ENCODE assay signal across 9 cellular contexts in genomic region chr1:33338495-33339211, GRCh38. TPM values are rescaled to one million over a fixed set of nuclear protein-coding genes. Genes with fewer than 3 reads are reported as not detected.
DNase-seq lines count a peak whose midpoint lies in the region; ATAC-seq, FAIRE-seq and TF ChIP-seq lines count a peak whose summit lies in the region.
"Had no signal": no experiment of that assay in that cellular context is flagged by ENCODE, and none has a peak within 500 bp of the region (broad histone marks: within the 10 kb centered on the region; RNA-seq: fewer than 3 reads in every experiment).

No MANE protein-coding gene starts in this region.

- 63% methylated on average over 13 of the region's 13 CpGs; no CpG with 5 or more reads in 1 of the 2 experiments for WGBS in H1 (ENCODE audit: extremely low coverage in 1 of 2, insufficient coverage in 1 of 2, insufficient read length in 1 of 2, insufficient replicate concordance in 2 of 2, low coverage in 1 of 2, low lambda C conversion rate in 2 of 2, missing lambda C conversion rate in 1 of 2), 2 experiments

- no peak overlapping the region for H2BK120ac ChIP-seq in H1 (replicated peaks; ENCODE audit: low read depth, low read length)

- DNase-seq in NCI-H82 treated with DMSO at 0.1 percent for 48 hours (lab: John Stamatoyannopoulos, UW; ENCODE audit: unreplicated experiment) (peak; percentile 81), H1 (ENCODE audit: low read depth in 1 of 2, low spot score in 2 of 2) (no peak), mucosa of gallbladder (ENCODE audit: low spot score) (peak; percentile 50), NCI-H1694 (lab: John Stamatoyannopoulos, UW) (no peak), RKO (ENCODE audit: low spot score) (no peak)
- DNase-seq in activated CD4-positive, alpha-beta T cell treated with anti-CD3 and anti-CD28 coated beads for 36 hours = no peak
- no peak for DNase-seq in stimulated activated CD4-positive, alpha-beta T cell treated with anti-CD3 and anti-CD28 coated beads, Interleukin-4, amount 100 ng/mL, for 4 hours

- TF ChIP-seq CTCF in H1 (IDR thresholded peaks at IDR 0.05; ENCODE audit: control extremely low read depth in 1 of 3, insufficient read depth in 1 of 3, low read depth in 1 of 3, low read length in 3 of 3) = no peak

- H3K79me1 ChIP-seq in H1 (ENCODE audit: low read depth, low read length) = no peaks in the 10 kb centered on the region

- no peak overlapping the region for H2AK5ac ChIP-seq in H1 (ENCODE audit: low read depth, low read length)

- H2BK20ac ChIP-seq in H1 (ENCODE audit: low read length) = 0 out of 2 replicates have a peak overlapping the region, but pooled peaks have one; percentile 52

- H3K27ac Mint-ChIP-seq in activated CD4-positive, alpha-beta T cell treated with anti-CD3 and anti-CD28 coated beads for 36 hours = no peak overlapping the region
- H3K27ac Mint-ChIP-seq: T-helper 1 cell treated with Interleukin-12 subunit alpha and Interleukin-12 subunit beta and Interleukin-4 antibody, amounts not matched to agents 30 μg/mL and 1 μg/mL, for 36 hours had no signal

- H2AFZ ChIP-seq in ACC112 (ENCODE audit: low read length, unreplicated experiment) (no peak overlapping the region), H1 (ENCODE audit: low read length) (no peak overlapping the region)

- ATAC-seq in activated CD4-positive, alpha-beta T cell treated with anti-CD3 and anti-CD28 coated beads for 36 hours = no peak

- H4K8ac ChIP-seq in H1 (ENCODE audit: extremely low read depth, insufficient read depth, low read length) = no peak overlapping the region

- peak overlapping the region; percentile 62 for H3K4me3 ChIP-seq in ACC112 (ENCODE audit: low read depth, low read length)
- peak overlapping the region in 2 of 4 experiments; percentile 8 to 18; a peak in 4 of 8 replicates for H3K4me3 ChIP-seq in H1 (ENCODE audit: extremely low read depth in 1 of 4, insufficient read depth in 2 of 4, low read depth in 3 of 4, low read length in 4 of 4)

- CTCF ChIA-PET in H1 (lab: Charles Lee; ENCODE audit: partially characterized antibody) = interaction anchor here (0.6 to 4.4 kb wide), 23 partner anchors 8 to 212 kb away, joined by 3 to 37 read pairs (median 5); partner anchors contain the start of gene A3GALT2
- CTCF ChIA-PET in activated CD4-positive, alpha-beta T cell treated with anti-CD3 and anti-CD28 coated beads for 36 hours (lab: Charles Lee) = interaction anchor here (0.7 to 1.3 kb wide), 5 partner anchors 10 to 90 kb away, joined by 3 read pairs; no protein-coding TSS in a partner anchor

- no peak overlapping the region for H3K56ac ChIP-seq in H1 (replicated peaks; ENCODE audit: insufficient read length, low read depth, low read length)

- H2BK15ac ChIP-seq in H1 (ENCODE audit: low read length) = 0 out of 2 replicates have a peak overlapping the region, but pooled peaks have one; percentile 67

- peak overlapping the region; percentile 26 to 61; a peak in 3 of 4 replicates for H3K4me2 ChIP-seq in H1 (ENCODE audit: insufficient read depth in 1 of 2, low read depth in 2 of 2, low read length in 2 of 2)

- POLR2A ChIA-PET in H1 (lab: Charles Lee; ENCODE audit: partially characterized antibody) = interaction anchor here (1.0 to 2.7 kb wide), 8 partner anchors 9 to 27 kb away, joined by 3 to 10 read pairs (median 4); no protein-coding TSS in a partner anchor
- POLR2A ChIA-PET in activated CD4-positive, alpha-beta T cell treated with anti-CD3 and anti-CD28 coated beads for 36 hours (lab: Charles Lee) = no interaction called here

- no peak for FAIRE-seq in H1 (lab: Jason Lieb, UNC)

- H3K9ac ChIP-seq in H1 (replicated peaks in 1 of 4; ENCODE audit: extremely low read depth in 1 of 4, low read depth in 3 of 4, low read length in 3 of 4) = no peak overlapping the region; a peak in 1 of 7 replicates

- TF ChIP-seq POLR2A in H1 (IDR thresholded peaks at IDR 0.05; ENCODE audit: control extremely low read depth in 1 of 2, low read depth in 2 of 2, low read length in 2 of 2) = no peak

- no peak for TF ChIP-seq RAD21 in H1 (IDR thresholded peaks at IDR 0.05 in 1 of 2, conservative IDR thresholded peaks at IDR 0.05 in 1 of 2; ENCODE audit: low read depth in 2 of 2, low read length in 2 of 2)

- H3K4me1 ChIP-seq in ACC112 (ENCODE audit: control insufficient read depth, insufficient read depth, low read length, unreplicated experiment) (peaks cover 97% of the 10 kb centered on the region), H1 (replicated peaks in 1 of 4; ENCODE audit: control insufficient read depth in 3 of 4, insufficient read depth in 4 of 4, low read length in 3 of 4) (peaks cover 23 to 52% (median 29%) of the 10 kb centered on the region in 4 experiments)

- TF ChIP-seq EP300 in H1 (IDR thresholded peaks at IDR 0.05; ENCODE audit: borderline replicate concordance in 1 of 2, low read depth in 2 of 2, low read length in 2 of 2) = no peak

- no peak overlapping the region for H2BK5ac ChIP-seq in H1 (ENCODE audit: low read depth, low read length)

- no peaks in the 10 kb centered on the region for H3K27me3 ChIP-seq in ACC112 (ENCODE audit: insufficient read depth, low read length)
- no peaks in the 10 kb centered on the region; a peak in 1 of 7 replicates for H3K27me3 ChIP-seq in H1 (replicated peaks in 1 of 4; ENCODE audit: control insufficient read depth in 3 of 4, extremely low read depth in 1 of 4, insufficient read depth in 3 of 4, low read length in 3 of 4)

- H3K4me3 Mint-ChIP-seq in activated CD4-positive, alpha-beta T cell treated with anti-CD3 and anti-CD28 coated beads for 36 hours = no peak overlapping the region
- H3K4me3 Mint-ChIP-seq: T-helper 1 cell treated with Interleukin-12 subunit alpha and Interleukin-12 subunit beta and Interleukin-4 antibody, amounts not matched to agents 30 μg/mL and 1 μg/mL, for 36 hours had no signal

- no peaks in the 10 kb centered on the region for H3K27me3 Mint-ChIP-seq in activated CD4-positive, alpha-beta T cell treated with anti-CD3 and anti-CD28 coated beads for 36 hours

- H3K4me1 Mint-ChIP-seq in activated CD4-positive, alpha-beta T cell treated with anti-CD3 and anti-CD28 coated beads for 36 hours = peaks cover 38% of the 10 kb centered on the region

- H3K18ac ChIP-seq in H1 (ENCODE audit: extremely low read depth, low read length) = no peak overlapping the region; the same call in 1 of the 2 replicates

- no peaks in the 10 kb centered on the region for H3K9me3 Mint-ChIP-seq in activated CD4-positive, alpha-beta T cell treated with anti-CD3 and anti-CD28 coated beads for 36 hours (ENCODE audit: low read depth)
- H3K9me3 Mint-ChIP-seq: T-helper 1 cell treated with Interleukin-12 subunit alpha and Interleukin-12 subunit beta and Interleukin-4 antibody, amounts not matched to agents 30 μg/mL and 1 μg/mL, for 36 hours had no signal

- no peak overlapping the region for H4K91ac ChIP-seq in H1 (replicated peaks; ENCODE audit: insufficient read length, low read length)

- no peak overlapping the region for H3K14ac ChIP-seq in H1 (ENCODE audit: insufficient read length)

- peaks cover 0 to 2% of the 10 kb centered on the region in 2 experiments for H4K20me1 ChIP-seq in H1 (replicated peaks in 1 of 2; ENCODE audit: control insufficient read depth in 1 of 2, insufficient read depth in 2 of 2, low read length in 2 of 2)

- H3K36me3 ChIP-seq in ACC112 (ENCODE audit: insufficient read depth, low read length) (peaks cover 28% of the 10 kb centered on the region), H1 (ENCODE audit: control insufficient read depth in 2 of 4, insufficient read depth in 4 of 4, low read length in 3 of 4) (no peaks in the 10 kb centered on the region)

- H3K36me3 Mint-ChIP-seq in activated CD4-positive, alpha-beta T cell treated with anti-CD3 and anti-CD28 coated beads for 36 hours (ENCODE audit: low read depth) = peaks cover 15% of the 10 kb centered on the region

- no peak overlapping the region for H3K23ac ChIP-seq in H1 (ENCODE audit: insufficient read length)

- no peak overlapping the region for H3K4ac ChIP-seq in H1 (replicated peaks; ENCODE audit: insufficient read length, low read depth, low read length)

- H3K23me2 ChIP-seq in H1 (ENCODE audit: low read depth, low read length) = no peaks in the 10 kb centered on the region

- H4K5ac ChIP-seq in H1 (ENCODE audit: insufficient read length, low read depth, low read length) = no peak overlapping the region

- intact Hi-C loops in activated CD4-positive, alpha-beta T cell treated with anti-CD3 and anti-CD28 coated beads for 36 hours (cut with DNase I, micrococcal nuclease) = no loop called here

- no peaks in the 10 kb centered on the region for H3K9me3 ChIP-seq in H1 (ENCODE audit: insufficient read depth in 2 of 2, low read depth in 1 of 2, low read length in 1 of 2)

- no peak overlapping the region; the same call in 1 of the 2 replicates for H2BK12ac ChIP-seq in H1 (ENCODE audit: low read depth, low read length)

- H3K79me2 ChIP-seq in ACC112 (ENCODE audit: control insufficient read depth, insufficient read depth, low read length, unreplicated experiment) (peaks cover 99% of the 10 kb centered on the region), H1 (ENCODE audit: control insufficient read depth in 1 of 2, insufficient read depth in 2 of 2, low read length in 2 of 2) (no peaks in the 10 kb centered on the region)

- H3K27ac ChIP-seq in ACC112 (ENCODE audit: low read depth, low read length) = peak overlapping the region; percentile 98
- peak overlapping the region; percentile 74 for H3K27ac ChIP-seq in H1 (ENCODE audit: low read depth, low read length)

TF ChIP-seq in H1, 55 proteins besides CTCF, POLR2A, EP300 and RAD21 (continues in another document):
- 0 out of 2 replicates have a peak, but pooled peaks have one; percentile 34 for TF ChIP-seq RBBP5 (IDR thresholded peaks at IDR 0.05; ENCODE audit: borderline replicate concordance, low read depth, low read length)
- 0 out of 2 replicates have a peak, but pooled peaks have one; percentile 4 for TF ChIP-seq SUZ12 (IDR thresholded peaks at IDR 0.05; ENCODE audit: low read length)
- TF ChIP-seq MAFK (IDR thresholded peaks at IDR 0.05; ENCODE audit: low read depth, low read length) = no peak
- TF ChIP-seq ASH2L (IDR thresholded peaks at IDR 0.05; ENCODE audit: low read length) = peak; percentile 80
- TF ChIP-seq SP1 (IDR thresholded peaks at IDR 0.05; ENCODE audit: low read depth, low read length) = peak; percentile 40; the same call in 1 of the 2 replicates
- no peak for TF ChIP-seq CBX8 (IDR thresholded peaks at IDR 0.05; ENCODE audit: borderline replicate concordance, low read depth, low read length)

RNA-seq across cellular contexts. Expression of gene A3GALT2, which starts 17.8 kb away (rescaled TPM):
- not detected in 2 replicates for total RNA-seq in H1 (2021; fragmentation: NEBNext Ultra II Directional; extraction: Animal tissue kit (Norgen Biotek cat#: 25700))
- polyA plus RNA-seq in H1 (2011; rRNA removed) = not detected in 2 replicates
- not detected for polyA plus RNA-seq in H1 (2011; cell fraction: cytosol; rRNA removed)
- polyA plus RNA-seq in H1 (2011; cell fraction: nucleus; rRNA removed) = not detected
- not detected in 4 replicates for polyA plus RNA-seq in H1 (2012, experiment 1 of 2)
- polyA plus RNA-seq in H1 (2012, experiment 2 of 2) = not detected
- not detected for polyA plus RNA-seq in H1 (2013, experiment 1 of 2)
- polyA plus RNA-seq in H1 (2013, experiment 2 of 2) = not detected
- polyA minus RNA-seq in H1 (2011; rRNA and poly(A)+ RNA removed) = not detected in 2 replicates
- polyA minus RNA-seq in H1 (2011; cell fraction: cytosol; rRNA and poly(A)+ RNA removed) = not detected
- polyA minus RNA-seq in H1 (2011; cell fraction: nucleus; rRNA and poly(A)+ RNA removed) = not detected
- total RNA-seq in mucosa of gallbladder = not detected
- total RNA-seq in activated CD4-positive, alpha-beta T cell treated with anti-CD3 and anti-CD28 coated beads for 36 hours = not detected

Comparison
In these comparisons a context has a peak if more than half of its experiments do, and no peak if none do; other contexts are left out.
1. DNase-seq: peak in NCI-H82 treated with DMSO at 0.1 percent for 48 hours (single experiment) and mucosa of gallbladder (single experiment); none in H1 (0 of 2), activated CD4-positive, alpha-beta T cell treated with anti-CD3 and anti-CD28 coated beads for 36 hours (single experiment), stimulated activated CD4-positive, alpha-beta T cell treated with anti-CD3 and anti-CD28 coated beads, Interleukin-4, amount 100 ng/mL, for 4 hours (0 of 2), NCI-H1694 (single experiment) and RKO (single experiment).